19 cellular contexts compared by ENCODE assay signal in the genomic region with DNA sequence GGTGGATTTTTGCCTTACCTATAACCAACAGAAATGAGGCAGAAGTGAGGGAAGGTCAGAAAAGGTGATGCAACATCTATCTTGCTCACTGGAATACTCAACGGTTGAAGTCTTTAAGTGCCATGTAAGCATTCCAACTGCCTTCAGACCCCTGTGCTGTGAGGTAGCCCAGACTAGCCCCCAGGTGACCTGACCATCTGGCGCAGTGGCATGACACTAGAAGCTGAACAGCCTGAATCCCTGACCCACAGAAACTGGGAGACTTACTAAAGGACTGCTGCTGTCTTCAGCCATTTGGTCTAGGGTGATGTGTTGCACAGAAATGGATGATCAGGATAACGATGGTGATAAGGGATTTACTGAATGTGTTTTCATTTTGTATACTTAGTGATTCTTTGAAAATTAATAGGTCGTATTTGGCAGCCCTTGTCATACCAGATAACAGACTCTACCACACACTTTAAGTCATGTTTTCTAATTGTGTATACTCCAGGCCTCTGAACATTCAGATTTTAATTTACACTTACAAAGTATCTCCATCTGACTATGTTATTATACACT.
"Had no signal": no experiment of that assay in that cellular context is flagged by ENCODE, and none has a peak within 500 bp of the region (broad histone marks: within the 10 kb centered on the region; RNA-seq: fewer than 3 reads in every experiment).

No MANE protein-coding gene starts in this region.

- H3K4me1 ChIP-seq: foreskin keratinocyte, lower lobe of right lung, transverse colon had no signal

- H2AFZ ChIP-seq: neural progenitor cell had no signal

- H3K9me3 ChIP-seq: lower lobe of right lung, transverse colon had no signal

- H3K4me2 ChIP-seq: neural progenitor cell had no signal

- H3K36me3 ChIP-seq: cardiac muscle cell, lower lobe of right lung, neural progenitor cell, transverse colon had no signal

- H3K4me3 ChIP-seq: cardiac muscle cell, lower lobe of right lung, neural progenitor cell, transverse colon had no signal

- H3K9ac ChIP-seq: neural progenitor cell had no signal

- H3K27me3 ChIP-seq: cardiac muscle cell, foreskin keratinocyte, neural progenitor cell, transverse colon had no signal

- ATAC-seq: activated naive CD8-positive, alpha-beta T cell treated with anti-CD3 and anti-CD28 coated beads, Interleukin-2, amount 50 U/mL, for 24 hours; foreskin keratinocyte; left lobe of liver; lower lobe of right lung; stimulated activated naive CD8-positive, alpha-beta T cell treated with anti-CD3 and anti-CD28 coated beads, Interleukin-15, Interleukin-2, amounts not matched to agents 100 U/mL and 50 U/mL, for 24 hours had no signal

- FAIRE-seq: keratinocyte, urothelium cell line had no signal

- H3K27ac ChIP-seq: cardiac muscle cell, foreskin keratinocyte, lower lobe of right lung, neural progenitor cell, transverse colon had no signal

- DNase-seq: activated CD4-positive, alpha-beta memory T cell treated with anti-CD3 and anti-CD28 coated beads for 36 hours; activated CD4-positive, alpha-beta T cell treated with anti-CD3 and anti-CD28 coated beads for 48 hours; activated effector memory CD4-positive, alpha-beta T cell treated with anti-CD3 and anti-CD28 coated beads, Interleukin-2, amount 50 U/mL, for 16 hours; activated naive CD4-positive, alpha-beta T cell treated with anti-CD3 and anti-CD28 coated beads, Interleukin-2, amount 50 U/mL, for 16 hours; activated naive CD8-positive, alpha-beta T cell treated with anti-CD3 and anti-CD28 coated beads, Interleukin-2, amount 50 U/mL, for 24 hours; effector CD8-positive, alpha-beta T cell; foreskin keratinocyte; lower lobe of right lung; mesendoderm; naive B cell; stimulated activated CD4-positive, alpha-beta T cell treated with anti-CD3 and anti-CD28 coated beads, Interleukin-4, amount 100 ng/mL, for 24 hours; stimulated activated naive CD8-positive, alpha-beta T cell treated with anti-CD3 and anti-CD28 coated beads, Interleukin-15, Interleukin-2, amounts not matched to agents 100 U/mL and 50 U/mL, for 24 hours; T1000; transverse colon had no signal
